8 cellular contexts compared by ENCODE assay signal in the genomic region with DNA sequence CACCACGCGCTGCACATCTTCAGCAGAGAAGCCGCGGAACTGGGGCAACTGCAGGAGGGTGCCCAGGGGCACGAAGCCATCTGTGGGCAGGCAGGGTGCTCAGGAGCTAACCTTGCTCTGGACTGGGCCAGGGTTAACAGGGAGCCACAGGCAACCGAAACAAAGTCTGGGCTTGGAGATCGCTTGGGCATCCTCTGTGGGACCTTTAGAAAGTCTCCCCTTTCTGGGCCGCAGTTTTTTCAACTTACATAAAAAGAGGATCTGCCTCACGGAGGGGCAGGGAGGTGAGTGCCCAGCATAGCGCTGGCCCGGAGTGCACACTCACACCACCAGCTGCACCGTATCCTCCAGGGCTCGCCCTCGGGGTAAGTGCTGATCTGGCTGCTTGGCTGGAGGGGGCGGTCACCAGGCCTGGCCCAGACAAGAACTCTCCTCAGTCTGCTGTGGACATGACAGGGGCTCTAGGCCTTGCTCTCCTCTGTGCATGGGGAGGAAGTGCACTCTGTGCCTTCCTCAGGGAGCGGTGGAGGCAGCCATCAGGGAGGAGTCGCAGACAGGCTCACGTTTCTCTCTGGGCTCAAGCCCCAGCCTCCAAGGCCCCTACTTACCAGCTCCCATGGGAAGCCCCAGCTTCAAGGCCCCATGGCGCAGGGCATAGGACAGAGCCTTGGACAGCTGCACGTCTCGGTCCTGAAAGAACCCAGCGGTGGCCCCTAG. TPM values are rescaled to one million over a fixed set of nuclear protein-coding genes. Genes with fewer than 3 reads are reported as not detected.
DNase-seq lines count a peak whose midpoint lies in the region; ATAC-seq, FAIRE-seq and TF ChIP-seq lines count a peak whose summit lies in the region.

No MANE protein-coding gene starts in this region.

- 64 to 66% methylated on average over 22 of the region's 22 CpGs for WGBS in heart right ventricle, 2 donors
- WGBS in small intestine, 3 donors = 59 to 60% (median 59%) methylated on average over 22 of the region's 22 CpGs

- H3K9me3 ChIP-seq in heart right ventricle = no peaks in the 10 kb centered on the region
- no peaks in the 10 kb centered on the region for H3K9me3 ChIP-seq in small intestine (ENCODE audit: control insufficient read depth, low read depth)

- no peaks in the 10 kb centered on the region for H3K27me3 ChIP-seq in H7 (ENCODE audit: control insufficient read depth, insufficient read depth, low read length)
- H3K27me3 ChIP-seq in heart right ventricle = no peaks in the 10 kb centered on the region
- H3K27me3 ChIP-seq in small intestine (ENCODE audit: control insufficient read depth in 2 of 2, insufficient read depth in 2 of 2, low read length in 2 of 2) = no peaks in the 10 kb centered on the region

- peak overlapping the region; percentile 81 for H3K4me3 ChIP-seq in H7 (ENCODE audit: insufficient read depth, low read depth, low read length)
- peak overlapping the region; percentile 85 for H3K4me3 ChIP-seq in WI38 (ENCODE audit: low read depth, low read length)
- H3K4me3 ChIP-seq in heart right ventricle = peak overlapping the region; percentile 64 to 95 (median 76)
- H3K4me3 ChIP-seq in small intestine (ENCODE audit: low read depth in 1 of 2, low read length in 2 of 2) = peak overlapping the region in 1 of 2 donors; percentile 73

- H3K4me1 ChIP-seq in heart right ventricle (peaks cover 16 to 56% (median 37%) of the 10 kb centered on the region in 9 donors), small intestine (ENCODE audit: control insufficient read depth in 2 of 2, insufficient read depth in 1 of 2, low read depth in 1 of 2, low read length in 1 of 2) (peaks cover 0 to 3% of the 10 kb centered on the region in 2 donors)

- H3K36me3 ChIP-seq in H7 (replicated peaks; ENCODE audit: control insufficient read depth, insufficient read depth, low read length) (no peaks in the 10 kb centered on the region; the same call in none of the 2 replicates), heart right ventricle (peaks cover 0 to 51% (median 0%) of the 10 kb centered on the region in 9 donors), small intestine (ENCODE audit: control insufficient read depth in 2 of 2, insufficient read depth in 2 of 2, low read length in 2 of 2) (peaks cover 0 to 2% of the 10 kb centered on the region in 2 donors)

- intact Hi-C loops in heart right ventricle (cut with DNase I) = loop anchor here in 1 of 10 donors (5.0 kb wide), 1 partner anchor 38 kb away; a partner anchor contains a TSS

- ATAC-seq in heart right ventricle (peak in 1 of 8 donors; percentile 0), HG02623 (IDR thresholded peaks at IDR 0.05; ENCODE audit: unreplicated experiment) (no peak)

- H3K27ac ChIP-seq in heart right ventricle = peak overlapping the region in 9 of 10 donors; percentile 90 to 96 (median 96)
- peak overlapping the region; percentile 57 to 82 for H3K27ac ChIP-seq in small intestine (ENCODE audit: low read depth in 1 of 2, low read length in 1 of 2)

- TF ChIP-seq CTCF in WI38 (IDR thresholded peaks at IDR 0.05; ENCODE audit: low read depth, low read length) = 0 out of 2 replicates have a peak, but pooled peaks have one; percentile 2
- no peak for TF ChIP-seq CTCF in heart right ventricle (IDR thresholded peaks at IDR 0.05)
- TF ChIP-seq CTCF in D721Med (IDR thresholded peaks at IDR 0.05; ENCODE audit: insufficient read depth, missing control alignments) = no peak

- DNase-seq in H7 (peak; percentile 72), heart right ventricle (no peak), small intestine (no peak), D721Med (ENCODE audit: insufficient read length, low spot score) (no peak), germinal center (ENCODE audit: low spot score) (no peak), GM03348 (ENCODE audit: low spot score) (no peak)

- FAIRE-seq in small intestine (lab: Jason Lieb, UNC) = no peak
- FAIRE-seq in D721Med (lab: Jason Lieb, UNC) = no peak

RNA-seq across cellular contexts. Expression of a gene that starts 0.9 kb away (rescaled TPM):
- 75.6 and 76.0 TPM in 2 replicates for total RNA-seq in H7 (2014; rRNA removed; shearing (Covaris generic))
- total RNA-seq in heart right ventricle = 10 to 100 TPM; 50.5 to 81.7 (median 61.4) TPM
- polyA plus RNA-seq in heart right ventricle (100 to 1,000 TPM in 1 of 2 donors, 10 to 100 TPM in 1; 87.2 to 188 TPM), small intestine (100 to 1,000 TPM in 1 of 3 donors, 10 to 100 TPM in 2; 46.5 to 115 (median 89.4) TPM)

RNA-seq across cellular contexts. Expression of a gene that starts 1.0 kb away (rescaled TPM):
- 73.3 and 75.9 TPM in 2 replicates for total RNA-seq in H7 (2014; rRNA removed; shearing (Covaris generic))
- 10 to 100 TPM; 57.3 to 85.6 (median 71.0) TPM for total RNA-seq in heart right ventricle
- polyA plus RNA-seq in heart right ventricle (10 to 100 TPM; 93.0 to 95.2 TPM), small intestine (100 to 1,000 TPM in 1 of 3 donors, 10 to 100 TPM in 2; 91.8 to 140 (median 98.9) TPM)

RNA-seq across cellular contexts. Expression of a gene that starts 5.3 kb away (rescaled TPM):
- total RNA-seq in H7 (2014; rRNA removed; shearing (Covaris generic)) = 12.0 and 18.0 TPM in 2 replicates
- 10 to 100 TPM; 46.6 to 64.7 (median 52.0) TPM for total RNA-seq in heart right ventricle
- 100 to 1,000 TPM in 1 of 2 donors, 10 to 100 TPM in 1; 48.0 to 173 TPM for polyA plus RNA-seq in heart right ventricle
- polyA plus RNA-seq in small intestine = 100 to 1,000 TPM in 2 of 3 donors, 10 to 100 TPM in 1; 50.6 to 164 (median 127) TPM

RNA-seq across cellular contexts. Expression of a gene that starts 9.3 kb away (rescaled TPM):
- total RNA-seq in H7 (2014; rRNA removed; shearing (Covaris generic)) = 17.6 and 22.4 TPM in 2 replicates
- total RNA-seq in heart right ventricle = 100 to 1,000 TPM; 245 to 353 (median 277) TPM
- 100 to 1,000 TPM; 158 to 291 TPM for polyA plus RNA-seq in heart right ventricle
- polyA plus RNA-seq in small intestine = 10 to 100 TPM; 34.8 to 59.7 (median 36.5) TPM

RNA-seq across cellular contexts. Expression of a gene that starts 15.8 kb away (rescaled TPM):
- total RNA-seq in H7 (2014; rRNA removed; shearing (Covaris generic)) = 62.0 and 63.8 TPM in 2 replicates
- total RNA-seq in heart right ventricle = 10 to 100 TPM; 40.2 to 82.0 (median 45.9) TPM
- polyA plus RNA-seq in heart right ventricle (100 to 1,000 TPM; 376 to 404 TPM), small intestine (100 to 1,000 TPM; 199 to 268 (median 227) TPM)
